8 cellular contexts compared by ENCODE assay signal in genomic region chr9:127938298-127938690, GRCh38. TPM values are rescaled to one million over a fixed set of nuclear protein-coding genes. Genes with fewer than 3 reads are reported as not detected.
DNase-seq lines count a peak whose midpoint lies in the region; ATAC-seq and TF ChIP-seq lines count a peak whose summit lies in the region.

No MANE protein-coding gene starts in this region.

- DNase-seq in H7: peak; percentile 87
- no peak for DNase-seq in ascending aorta (ENCODE audit: low spot score in 2 of 2)
- no peak for DNase-seq in activated CD8-positive, alpha-beta memory T cell treated with anti-CD3 and anti-CD28 coated beads for 24 hours
- no peak for DNase-seq in lower leg skin (ENCODE audit: low spot score in 2 of 2)
- no peak for DNase-seq in DMS153 (lab: John Stamatoyannopoulos, UW)

- no peaks in the 10 kb centered on the region for H3K27me3 ChIP-seq in H7 (ENCODE audit: control insufficient read depth, insufficient read depth, low read length)
- H3K27me3 ChIP-seq in ascending aorta: no peaks in the 10 kb centered on the region
- no peaks in the 10 kb centered on the region for H3K27me3 ChIP-seq in iPS-15b (ENCODE audit: control insufficient read depth, insufficient read depth, low read length)
- H3K27me3 ChIP-seq in skeletal muscle satellite cell (ENCODE audit: control insufficient read depth, insufficient read depth, low read length): no peaks in the 10 kb centered on the region

- TF ChIP-seq POLR2A in lower leg skin (IDR thresholded peaks at IDR 0.05): no peak

- 20 to 21% methylated on average over 23 to 25 of the region's 25 CpGs for WGBS in lower leg skin, 2 donors

- no peak for ATAC-seq in HG03378 (IDR thresholded peaks at IDR 0.05; ENCODE audit: unreplicated experiment)

- peak overlapping the region; percentile 92 for H3K4me3 ChIP-seq in H7 (ENCODE audit: insufficient read depth, low read depth, low read length)
- peak overlapping the region; percentile 69 to 78 for H3K4me3 ChIP-seq in ascending aorta
- peak overlapping the region; percentile 99 for H3K4me3 ChIP-seq in iPS-15b (ENCODE audit: low read depth, low read length)
- H3K4me3 ChIP-seq in skeletal muscle satellite cell (ENCODE audit: low read length): no peak overlapping the region
- no peak overlapping the region for H3K4me3 ChIP-seq in lower leg skin (ENCODE audit: low read depth, poor library complexity, severe bottlenecking)

- H3K9ac ChIP-seq in iPS-15b (ENCODE audit: low read depth, low read length): peak overlapping the region; percentile 65
- H3K9ac ChIP-seq in skeletal muscle satellite cell (ENCODE audit: low read depth, low read length): peak overlapping the region; percentile 88

- TF ChIP-seq CTCF in ascending aorta (IDR thresholded peaks at IDR 0.05): no peak
- TF ChIP-seq CTCF in lower leg skin (IDR thresholded peaks at IDR 0.05): no peak

- intact Hi-C loops in ascending aorta (cut with DNase I) (no loop called here), lower leg skin (cut with DNase I; ENCODE audit: low total_unique reads) (no loop called here)

- H3K9me3 ChIP-seq in ascending aorta: no peaks in the 10 kb centered on the region
- H3K9me3 ChIP-seq in iPS-15b (ENCODE audit: control insufficient read depth, insufficient read depth, low read length): no peaks in the 10 kb centered on the region
- no peaks in the 10 kb centered on the region for H3K9me3 ChIP-seq in skeletal muscle satellite cell (replicated peaks; ENCODE audit: low read length)

- H3K4me1 ChIP-seq in ascending aorta (peaks cover 16 to 21% of the 10 kb centered on the region in 2 donors), iPS-15b (ENCODE audit: control insufficient read depth, insufficient read depth, low read length) (no peaks in the 10 kb centered on the region), skeletal muscle satellite cell (ENCODE audit: control insufficient read depth, insufficient read depth, low read length) (peaks cover 29% of the 10 kb centered on the region)

- H3K36me3 ChIP-seq in H7 (replicated peaks; ENCODE audit: control insufficient read depth, insufficient read depth, low read length) (peaks cover 21% of the 10 kb centered on the region), ascending aorta (peaks cover 0 to 17% of the 10 kb centered on the region in 2 donors), iPS-15b (ENCODE audit: control insufficient read depth, insufficient read depth, low read length) (peaks cover 27% of the 10 kb centered on the region), skeletal muscle satellite cell (ENCODE audit: insufficient read depth, low read length) (peaks cover 9% of the 10 kb centered on the region)

- peak overlapping the region; percentile 27 to 50 for H3K27ac ChIP-seq in ascending aorta

- peak overlapping the region; percentile 86 for H3K4me2 ChIP-seq in skeletal muscle satellite cell (ENCODE audit: low read length)

RNA-seq across cellular contexts. Expression of gene DPM2, which starts 0.6 kb away (rescaled TPM):
- total RNA-seq in H7 (2014; rRNA removed; shearing (Covaris generic)): 38.3 and 45.6 TPM in 2 replicates
- total RNA-seq in ascending aorta (18.2 TPM), lower leg skin (10 to 100 TPM; 11.9 to 21.1 (median 15.8) TPM)
- total RNA-seq in skeletal muscle satellite cell (2012; rRNA removed): 13.7 and 16.6 TPM in 2 replicates

RNA-seq across cellular contexts. Expression of gene PIP5KL1, which starts 7.7 kb away (rescaled TPM):
- 0.94 and 3.4 TPM in 2 replicates for total RNA-seq in H7 (2014; rRNA removed; shearing (Covaris generic))
- total RNA-seq in ascending aorta: not detected
- 7.2 and 9.6 TPM in 2 replicates for total RNA-seq in skeletal muscle satellite cell (2012; rRNA removed)
- total RNA-seq in lower leg skin: 10 to 100 TPM in 1 of 4 donors, 1 to 10 TPM in 3; 4.1 to 11.3 (median 8.4) TPM

RNA-seq across cellular contexts. Expression of gene ST6GALNAC4, which starts 21.5 kb away (rescaled TPM):
- 18.5 and 24.6 TPM in 2 replicates for total RNA-seq in H7 (2014; rRNA removed; shearing (Covaris generic))
- 134 TPM for total RNA-seq in ascending aorta
- total RNA-seq in skeletal muscle satellite cell (2012; rRNA removed): 59.2 and 77.3 TPM in 2 replicates
- 10 to 100 TPM in 2 of 4 donors, 1 to 10 TPM in 2; 4.6 to 28.5 (median 16.5) TPM for total RNA-seq in lower leg skin

RNA-seq across cellular contexts. Expression of gene ST6GALNAC6, which starts 38.9 kb away (rescaled TPM):
- total RNA-seq in H7 (2014; rRNA removed; shearing (Covaris generic)): 30.6 and 37.4 TPM in 2 replicates
- total RNA-seq in ascending aorta (172 TPM), lower leg skin (10 to 100 TPM; 50.5 to 72.9 (median 65.6) TPM)
- total RNA-seq in skeletal muscle satellite cell (2012; rRNA removed): 29.7 and 42.2 TPM in 2 replicates

RNA-seq across cellular contexts. Expression of gene EEIG1, which starts 42.5 kb away (rescaled TPM):
- 16.9 and 27.1 TPM in 2 replicates for total RNA-seq in H7 (2014; rRNA removed; shearing (Covaris generic))
- 32.8 TPM for total RNA-seq in ascending aorta
- 6.3 and 6.6 TPM in 2 replicates for total RNA-seq in skeletal muscle satellite cell (2012; rRNA removed)
- 10 to 100 TPM; 33.0 to 81.3 (median 48.9) TPM for total RNA-seq in lower leg skin

Comparison
In these comparisons a context has a peak if more than half of its experiments do, and no peak if none do; other contexts are left out.
1. H3K4me3 ChIP-seq: peak in H7 (single experiment), ascending aorta (2 of 2) and iPS-15b (single experiment); none in skeletal muscle satellite cell (single experiment) and lower leg skin (single experiment).